Comparison of ENCODE assay signal across 8 cellular contexts in genomic region chr5:67004730-67005350, GRCh38.
DNase-seq lines count a peak whose midpoint lies in the region; ATAC-seq, FAIRE-seq and TF ChIP-seq lines count a peak whose summit lies in the region.

No MANE protein-coding gene starts in this region.

- H3K23me2 ChIP-seq in H1 (ENCODE audit: low read depth, low read length) = peaks cover 3% of the 10 kb centered on the region

- no peak overlapping the region for H3K4ac ChIP-seq in H1 (replicated peaks; ENCODE audit: insufficient read length, low read depth, low read length)

- TF ChIP-seq CTCF in CD14-positive monocyte (IDR thresholded peaks at IDR 0.05) (no peak), H1 (IDR thresholded peaks at IDR 0.05; ENCODE audit: control extremely low read depth in 1 of 3, insufficient read depth in 1 of 3, low read depth in 1 of 3, low read length in 3 of 3) (no peak), neural crest cell (conservative IDR thresholded peaks at IDR 0.05) (no peak), GM10266 (IDR thresholded peaks at IDR 0.05; ENCODE audit: control insufficient read depth, insufficient read depth, low read depth, missing control alignments) (no peak)

- H3K79me1 ChIP-seq in H1 (ENCODE audit: low read depth, low read length) = no peaks in the 10 kb centered on the region

- WGBS in H1 (ENCODE audit: extremely low coverage in 1 of 2, insufficient coverage in 1 of 2, insufficient read length in 1 of 2, insufficient replicate concordance in 2 of 2, low coverage in 1 of 2, low lambda C conversion rate in 2 of 2, missing lambda C conversion rate in 1 of 2), 2 experiments = 6% methylated on average over 11 of the region's 11 CpGs; no CpG with 5 or more reads in 1 of the 2 experiments

- peak overlapping the region; percentile 8; the same call in 1 of the 2 replicates for H2BK5ac ChIP-seq in H1 (ENCODE audit: low read depth, low read length)

- no peak overlapping the region for H2AK5ac ChIP-seq in H1 (ENCODE audit: low read depth, low read length)

- H3K9me3 ChIP-seq in H1 (ENCODE audit: insufficient read depth in 2 of 2, low read depth in 1 of 2, low read length in 1 of 2) = no peaks in the 10 kb centered on the region

- H4K8ac ChIP-seq in H1 (ENCODE audit: extremely low read depth, insufficient read depth, low read length) = no peak overlapping the region

- no peak overlapping the region for H3K27ac ChIP-seq in H1 (ENCODE audit: low read depth, low read length)

- no peak overlapping the region for H2BK120ac ChIP-seq in H1 (replicated peaks; ENCODE audit: low read depth, low read length)

- peak overlapping the region; percentile 49 to 70 (median 54); a peak in 5 of 7 replicates for H3K9ac ChIP-seq in H1 (replicated peaks in 1 of 4; ENCODE audit: extremely low read depth in 1 of 4, low read depth in 3 of 4, low read length in 3 of 4)

- H3K4me1 ChIP-seq in H1 (replicated peaks in 1 of 4; ENCODE audit: control insufficient read depth in 3 of 4, insufficient read depth in 4 of 4, low read length in 3 of 4) = peaks cover 0 to 4% (median 1%) of the 10 kb centered on the region in 4 experiments; a peak in 1 of 7 replicates

- H2BK20ac ChIP-seq in H1 (ENCODE audit: low read length) = no peak overlapping the region

- H2BK12ac ChIP-seq in H1 (ENCODE audit: low read depth, low read length) = no peak overlapping the region

- TF ChIP-seq RAD21 in H1 (IDR thresholded peaks at IDR 0.05 in 1 of 2, conservative IDR thresholded peaks at IDR 0.05 in 1 of 2; ENCODE audit: low read depth in 2 of 2, low read length in 2 of 2) = no peak

- H3K27ac Mint-ChIP-seq in CD14-positive monocyte (peak overlapping the region in 5 of 7 donors; percentile 24 to 71 (median 51)), neural crest cell (ENCODE audit: unreplicated experiment) (peak overlapping the region; percentile 94)

- no peak for FAIRE-seq in H1 (lab: Jason Lieb, UNC)

- no peaks in the 10 kb centered on the region for H4K20me1 ChIP-seq in H1 (replicated peaks in 1 of 2; ENCODE audit: control insufficient read depth in 1 of 2, insufficient read depth in 2 of 2, low read length in 2 of 2)

- H3K4me1 Mint-ChIP-seq in CD14-positive monocyte (peaks cover 20% of the 10 kb centered on the region), neural crest cell (peaks cover 26% of the 10 kb centered on the region)

- no peaks in the 10 kb centered on the region for H3K79me2 ChIP-seq in H1 (ENCODE audit: control insufficient read depth in 1 of 2, insufficient read depth in 2 of 2, low read length in 2 of 2)

- H3K27me3 Mint-ChIP-seq in CD14-positive monocyte (ENCODE audit: low read depth in 3 of 3) (peaks cover 2 to 10% (median 5%) of the 10 kb centered on the region in 3 donors), neural crest cell (ENCODE audit: low read depth) (no peaks in the 10 kb centered on the region)

- TF ChIP-seq POLR2A in H1 (IDR thresholded peaks at IDR 0.05; ENCODE audit: control extremely low read depth in 1 of 2, low read depth in 2 of 2, low read length in 2 of 2) = no peak

- H3K4me3 Mint-ChIP-seq in CD14-positive monocyte (peak overlapping the region; percentile 86 to 96), neural crest cell (peak overlapping the region; percentile 95)

- H3K27me3 ChIP-seq in H1 (replicated peaks in 1 of 4; ENCODE audit: control insufficient read depth in 3 of 4, extremely low read depth in 1 of 4, insufficient read depth in 3 of 4, low read length in 3 of 4) = no peaks in the 10 kb centered on the region

- H2BK15ac ChIP-seq in H1 (ENCODE audit: low read length) = no peak overlapping the region

- H3K23ac ChIP-seq in H1 (ENCODE audit: insufficient read length) = no peak overlapping the region

- peak overlapping the region; percentile 9; the same call in 1 of the 2 replicates for H3K18ac ChIP-seq in H1 (ENCODE audit: extremely low read depth, low read length)

- POLR2A ChIA-PET in H1 (lab: Charles Lee; ENCODE audit: partially characterized antibody) = interaction anchor here (0.6 to 1.4 kb wide), 10 partner anchors 9 to 845 kb away, joined by 3 to 5 read pairs (median 3); no protein-coding TSS in a partner anchor

- no peak overlapping the region for H4K91ac ChIP-seq in H1 (replicated peaks; ENCODE audit: insufficient read length, low read length)

- H3K36me3 Mint-ChIP-seq in CD14-positive monocyte (peaks cover 0 to 3% of the 10 kb centered on the region in 2 donors), neural crest cell (ENCODE audit: low read depth) (no peaks in the 10 kb centered on the region)

- peak overlapping the region; percentile 47 for H3K56ac ChIP-seq in H1 (replicated peaks; ENCODE audit: insufficient read length, low read depth, low read length)

- H3K14ac ChIP-seq in H1 (ENCODE audit: insufficient read length) = no peak overlapping the region

- no peak for ATAC-seq in GM18870 (IDR thresholded peaks at IDR 0.05; ENCODE audit: unreplicated experiment)

- H3K9me3 Mint-ChIP-seq in CD14-positive monocyte = no peaks in the 10 kb centered on the region
- no peaks in the 10 kb centered on the region for H3K9me3 Mint-ChIP-seq in neural crest cell

- intact Hi-C loops in CD14-positive monocyte (cut with micrococcal nuclease) = loop anchor here in 1 of 2 donors (10.0 kb wide), 1 partner anchor 210 kb away; no protein-coding TSS in a partner anchor

- DNase-seq in CD14-positive monocyte (ENCODE audit: low spot score) (no peak), OCI-M1 (lab: John Stamatoyannopoulos, UW) (peak; percentile 64), H1 (ENCODE audit: low read depth in 1 of 2, low spot score in 2 of 2) (no peak), neural crest cell (ENCODE audit: low read depth, low spot score) (peak; percentile 4), NCI-H2029 treated with DMSO at 0.1 percent for 48 hours (lab: John Stamatoyannopoulos, UW) (no peak), HPDE6-E6E7 (ENCODE audit: extremely low spot score) (no peak), GM10266 (ENCODE audit: extremely low spot score) (no peak)

- CTCF ChIA-PET in H1 (lab: Charles Lee; ENCODE audit: partially characterized antibody) = interaction anchor here (1.5 to 2.0 kb wide), 2 partner anchors 11 to 274 kb away, joined by 3 to 4 read pairs; no protein-coding TSS in a partner anchor

- TF ChIP-seq EP300 in H1 (IDR thresholded peaks at IDR 0.05; ENCODE audit: borderline replicate concordance in 1 of 2, low read depth in 2 of 2, low read length in 2 of 2) = no peak

- no peaks in the 10 kb centered on the region for H3K36me3 ChIP-seq in H1 (ENCODE audit: control insufficient read depth in 2 of 4, insufficient read depth in 4 of 4, low read length in 3 of 4)

- H2AFZ ChIP-seq in H1 (ENCODE audit: low read length) = peak overlapping the region; percentile 96

- peak overlapping the region; percentile 93 to 97 for H3K4me2 ChIP-seq in H1 (ENCODE audit: insufficient read depth in 1 of 2, low read depth in 2 of 2, low read length in 2 of 2)

- peak overlapping the region; percentile 29 for H4K5ac ChIP-seq in H1 (ENCODE audit: insufficient read length, low read depth, low read length)

- H3K4me3 ChIP-seq in H1 (ENCODE audit: extremely low read depth in 1 of 4, insufficient read depth in 2 of 4, low read depth in 3 of 4, low read length in 4 of 4) = peak overlapping the region; percentile 86 to 92 (median 87)

TF ChIP-seq in H1, 55 proteins besides CTCF, POLR2A, EP300 and RAD21:
- TF ChIP-seq MAX (IDR thresholded peaks at IDR 0.05) = no peak
- TF ChIP-seq KDM4A (IDR thresholded peaks at IDR 0.05; ENCODE audit: low read depth, low read length, severe bottlenecking) = peak; percentile 52
- 0 out of 2 replicates have a peak, but pooled peaks have one; percentile 29 for TF ChIP-seq E2F6 (IDR thresholded peaks at IDR 0.05)

Comparison
In these comparisons a context has a peak if more than half of its experiments do, and no peak if none do; other contexts are left out.
1. DNase-seq: peak in OCI-M1 (single experiment) and neural crest cell (single experiment); none in CD14-positive monocyte (single experiment), H1 (0 of 2), NCI-H2029 treated with DMSO at 0.1 percent for 48 hours (single experiment), HPDE6-E6E7 (single experiment) and GM10266 (single experiment).